ENCODE assay signal across 1 cellular context in genomic region chr2:72900191-72900825, GRCh38.
TF ChIP-seq lines count a peak whose summit lies in the region.

No MANE protein-coding gene starts in this region.

TF ChIP-seq in H1, 55 proteins besides CTCF, POLR2A, EP300 and RAD21 (continued from another document):
- TF ChIP-seq CHD2 (IDR thresholded peaks at IDR 0.05; ENCODE audit: low read length) (no peak), TAF7 (optimal IDR thresholded peaks at IDR 0.05; ENCODE audit: borderline replicate concordance, low read depth, low read length) (no peak), GABPA (IDR thresholded peaks at IDR 0.05; ENCODE audit: borderline replicate concordance, insufficient read depth, low read length) (no peak), SIX5 (IDR thresholded peaks at IDR 0.05; ENCODE audit: low read depth, low read length) (no peak), USF2 (IDR thresholded peaks at IDR 0.05; ENCODE audit: low read length) (no peak), RNF2 (IDR thresholded peaks at IDR 0.05; ENCODE audit: borderline replicate concordance, low read depth, low read length, missing control alignments, poor library complexity, severe bottlenecking) (no peak), E2F6 (IDR thresholded peaks at IDR 0.05) (no peak), JUN (IDR thresholded peaks at IDR 0.05; ENCODE audit: low read depth, low read length) (no peak), SP2 (IDR thresholded peaks at IDR 0.05; ENCODE audit: low read length) (no peak), SUZ12 (IDR thresholded peaks at IDR 0.05; ENCODE audit: low read length) (no peak), TBP (IDR thresholded peaks at IDR 0.05; ENCODE audit: low read depth, low read length) (no peak), CREB1 (IDR thresholded peaks at IDR 0.05) (no peak), RBBP5 (IDR thresholded peaks at IDR 0.05; ENCODE audit: borderline replicate concordance, low read depth, low read length) (no peak)
- TF ChIP-seq, protein P1, sequence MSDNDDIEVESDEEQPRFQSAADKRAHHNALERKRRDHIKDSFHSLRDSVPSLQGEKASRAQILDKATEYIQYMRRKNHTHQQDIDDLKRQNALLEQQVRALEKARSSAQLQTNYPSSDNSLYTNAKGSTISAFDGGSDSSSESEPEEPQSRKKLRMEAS (IDR thresholded peaks at IDR 0.05) = no peak
